In the genomic region with DNA sequence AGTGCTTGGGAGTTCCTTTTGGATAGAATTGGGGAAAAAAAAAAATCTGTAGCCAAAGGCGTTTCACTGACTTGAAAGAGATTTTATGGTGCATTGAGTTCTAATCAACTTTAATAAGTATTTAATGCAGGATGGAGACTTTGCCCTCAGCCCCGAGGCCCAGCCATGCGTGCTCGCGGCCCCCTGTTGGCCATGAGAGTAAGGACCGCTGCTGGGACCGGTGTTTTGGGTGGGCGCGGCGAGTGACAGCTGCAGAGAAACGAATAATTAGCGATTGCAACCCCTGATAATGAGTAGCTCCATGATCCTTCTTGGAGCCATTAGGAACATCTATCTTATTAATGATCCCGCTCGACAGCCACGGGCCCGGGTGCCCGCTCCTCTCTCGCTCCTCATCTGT, we compare ENCODE assay signal across 13 cellular contexts.
A peak's percentile ranks its signal among the peaks of the same experiment; 100 is the strongest.
DNase-seq lines count a peak whose midpoint lies in the region; ATAC-seq and TF ChIP-seq lines count a peak whose summit lies in the region.
"Had no signal": no experiment of that assay in that cellular context is flagged by ENCODE, and none has a peak within 500 bp of the region (broad histone marks: within the 10 kb centered on the region; RNA-seq: fewer than 3 reads in every experiment).

No MANE protein-coding gene starts in this region.

- H3K36me3 Mint-ChIP-seq in Calu3 (ENCODE audit: insufficient read depth, unreplicated experiment) (no peaks in the 10 kb centered on the region), HFFc6 (ENCODE audit: low read depth) (no peaks in the 10 kb centered on the region), nephron (ENCODE audit: low read depth) (no peaks in the 10 kb centered on the region)
- no peaks in the 10 kb centered on the region for H3K36me3 Mint-ChIP-seq in naive thymus-derived CD4-positive, alpha-beta T cell

- H3K9me3 Mint-ChIP-seq in Calu3 (ENCODE audit: low read depth, unreplicated experiment): no peaks in the 10 kb centered on the region
- H3K9me3 Mint-ChIP-seq in HFFc6: peaks cover 9% of the 10 kb centered on the region; the same call in 1 of the 2 replicates
- H3K9me3 Mint-ChIP-seq in nephron: peaks cover 5% of the 10 kb centered on the region
- peaks cover 0 to 5% (median 0%) of the 10 kb centered on the region in 11 donors for H3K9me3 Mint-ChIP-seq in naive thymus-derived CD4-positive, alpha-beta T cell
- H3K9me3 Mint-ChIP-seq: activated T-helper 2 cell treated with anti-CD3 and anti-CD28 coated beads, Interferon-gamma antibody, Interleukin-2, Interleukin-4, amounts not matched to agents 10 μg/mL and 5 μg/mL and 100 μg/mL, durations not matched to agents 14 hours and 24 hours and 36 hours had no signal

- no peak overlapping the region for H3K4me3 Mint-ChIP-seq in Calu3 (ENCODE audit: low read depth, unreplicated experiment)
- H3K4me3 Mint-ChIP-seq in HFFc6: no peak overlapping the region
- no peak overlapping the region for H3K4me3 Mint-ChIP-seq in nephron
- H3K4me3 Mint-ChIP-seq in naive thymus-derived CD4-positive, alpha-beta T cell: no peak overlapping the region

- no peak for ATAC-seq in naive thymus-derived CD4-positive, alpha-beta T cell
- ATAC-seq: body of pancreas, mucosa of descending colon had no signal

- no peaks in the 10 kb centered on the region for H3K36me3 ChIP-seq in naive thymus-derived CD4-positive, alpha-beta T cell (ENCODE audit: control insufficient read depth in 2 of 3, insufficient read depth in 3 of 3, low read length in 3 of 3)
- H3K36me3 ChIP-seq: thoracic aorta had no signal

- H3K4me1 Mint-ChIP-seq in Calu3 (ENCODE audit: low read depth, unreplicated experiment) (no peaks in the 10 kb centered on the region), HFFc6 (ENCODE audit: low read depth) (no peaks in the 10 kb centered on the region), nephron (peaks cover 30% of the 10 kb centered on the region)
- no peaks in the 10 kb centered on the region for H3K4me1 Mint-ChIP-seq in naive thymus-derived CD4-positive, alpha-beta T cell

- no TSS peak for BruUV-seq in Calu3 (replicated peaks; lab: Mats Ljungman, UMichigan)

- no peaks in the 10 kb centered on the region for H3K4me1 ChIP-seq in naive thymus-derived CD4-positive, alpha-beta T cell (ENCODE audit: control insufficient read depth in 2 of 2, insufficient read depth in 2 of 2, low read length in 2 of 2)
- H3K4me1 ChIP-seq: body of pancreas had no signal

- H3K27ac Mint-ChIP-seq in Calu3 (ENCODE audit: unreplicated experiment) (no peak overlapping the region), HFFc6 (no peak overlapping the region), nephron (peak overlapping the region in 1 of 3 experiments; percentile 21)
- H3K27ac Mint-ChIP-seq in naive thymus-derived CD4-positive, alpha-beta T cell: no peak overlapping the region
- H3K27ac Mint-ChIP-seq: activated T-helper 2 cell treated with anti-CD3 and anti-CD28 coated beads, Interferon-gamma antibody, Interleukin-2, Interleukin-4, amounts not matched to agents 10 μg/mL and 5 μg/mL and 100 μg/mL, durations not matched to agents 14 hours and 24 hours and 36 hours had no signal

- no peaks in the 10 kb centered on the region for H3K27me3 ChIP-seq in naive thymus-derived CD4-positive, alpha-beta T cell (ENCODE audit: control insufficient read depth in 2 of 2, insufficient read depth in 2 of 2, low read length in 2 of 2)
- H3K27me3 ChIP-seq: body of pancreas had no signal

- H3K4me3 ChIP-seq in choroid plexus epithelial cell (ENCODE audit: low read depth, low read length): no peak overlapping the region
- no peak overlapping the region for H3K4me3 ChIP-seq in naive thymus-derived CD4-positive, alpha-beta T cell (ENCODE audit: low read length)
- H3K4me3 ChIP-seq: body of pancreas, mucosa of descending colon, thoracic aorta had no signal

- in situ Hi-C loops in KBM-7 (cut with MboI; ENCODE audit: low pct_unique_long_range_greater_than_20kb, low sequenced_read_pairs): no loop called here

- intact Hi-C loops in Calu3 (cut with micrococcal nuclease; ENCODE audit: unreplicated experiment): no loop called here
- intact Hi-C loops in naive thymus-derived CD4-positive, alpha-beta T cell (cut with micrococcal nuclease): no loop called here

- CTCF ChIA-PET in Calu3 (lab: Charles Lee): interaction anchor here (1.4 kb wide), 1 partner anchor 9 kb away, joined by 3 read pairs; no protein-coding TSS in a partner anchor
- CTCF ChIA-PET in naive thymus-derived CD4-positive, alpha-beta T cell (lab: Charles Lee): no interaction called here

- no peak overlapping the region for H3K27ac ChIP-seq in naive thymus-derived CD4-positive, alpha-beta T cell (ENCODE audit: low read depth, low read length)
- H3K27ac ChIP-seq: body of pancreas, thoracic aorta had no signal

- DNase-seq in Calu3 (no peak), HFFc6 (no peak), choroid plexus epithelial cell (ENCODE audit: low read depth) (no peak), RKO (ENCODE audit: low spot score) (no peak), KBM-7 (no peak)
- DNase-seq in naive thymus-derived CD4-positive, alpha-beta T cell: no peak
- DNase-seq in stimulated activated naive CD4-positive, alpha-beta T cell treated with Interleukin-2 at 50 U/mL for 16 hours (lab: John Stamatoyannopoulos, UW): no peak
- DNase-seq: activated CD4-positive, alpha-beta T cell treated with anti-CD3 and anti-CD28 coated beads for 4 hours; body of pancreas; mucosa of descending colon had no signal

- H3K9me3 ChIP-seq in naive thymus-derived CD4-positive, alpha-beta T cell (ENCODE audit: control insufficient read depth in 2 of 3, low read length in 3 of 3): no peaks in the 10 kb centered on the region
- H3K9me3 ChIP-seq: body of pancreas, mucosa of descending colon, thoracic aorta had no signal

- POLR2A ChIA-PET in naive thymus-derived CD4-positive, alpha-beta T cell (lab: Charles Lee): no interaction called here

- H3K27me3 Mint-ChIP-seq in Calu3 (ENCODE audit: unreplicated experiment): peaks cover 39% of the 10 kb centered on the region
- peaks cover 55% of the 10 kb centered on the region for H3K27me3 Mint-ChIP-seq in HFFc6 (ENCODE audit: insufficient read depth)
- peaks cover 30% of the 10 kb centered on the region for H3K27me3 Mint-ChIP-seq in nephron (ENCODE audit: low read depth)
- peaks cover 0 to 21% (median 5%) of the 10 kb centered on the region in 5 donors for H3K27me3 Mint-ChIP-seq in naive thymus-derived CD4-positive, alpha-beta T cell

- TF ChIP-seq CTCF in Calu3 (IDR thresholded peaks at IDR 0.05; ENCODE audit: unreplicated experiment) (peak; percentile 20), HFFc6 (IDR thresholded peaks at IDR 0.05) (peak; percentile 62), choroid plexus epithelial cell (conservative IDR thresholded peaks at IDR 0.05; ENCODE audit: low read depth, low read length) (peak; percentile 39), nephron (IDR thresholded peaks at IDR 0.05; ENCODE audit: unreplicated experiment in 3 of 3) (peak; percentile 39 to 45 (median 44))
